Comparison of ENCODE assay signal across 8 cellular contexts in the genomic region with DNA sequence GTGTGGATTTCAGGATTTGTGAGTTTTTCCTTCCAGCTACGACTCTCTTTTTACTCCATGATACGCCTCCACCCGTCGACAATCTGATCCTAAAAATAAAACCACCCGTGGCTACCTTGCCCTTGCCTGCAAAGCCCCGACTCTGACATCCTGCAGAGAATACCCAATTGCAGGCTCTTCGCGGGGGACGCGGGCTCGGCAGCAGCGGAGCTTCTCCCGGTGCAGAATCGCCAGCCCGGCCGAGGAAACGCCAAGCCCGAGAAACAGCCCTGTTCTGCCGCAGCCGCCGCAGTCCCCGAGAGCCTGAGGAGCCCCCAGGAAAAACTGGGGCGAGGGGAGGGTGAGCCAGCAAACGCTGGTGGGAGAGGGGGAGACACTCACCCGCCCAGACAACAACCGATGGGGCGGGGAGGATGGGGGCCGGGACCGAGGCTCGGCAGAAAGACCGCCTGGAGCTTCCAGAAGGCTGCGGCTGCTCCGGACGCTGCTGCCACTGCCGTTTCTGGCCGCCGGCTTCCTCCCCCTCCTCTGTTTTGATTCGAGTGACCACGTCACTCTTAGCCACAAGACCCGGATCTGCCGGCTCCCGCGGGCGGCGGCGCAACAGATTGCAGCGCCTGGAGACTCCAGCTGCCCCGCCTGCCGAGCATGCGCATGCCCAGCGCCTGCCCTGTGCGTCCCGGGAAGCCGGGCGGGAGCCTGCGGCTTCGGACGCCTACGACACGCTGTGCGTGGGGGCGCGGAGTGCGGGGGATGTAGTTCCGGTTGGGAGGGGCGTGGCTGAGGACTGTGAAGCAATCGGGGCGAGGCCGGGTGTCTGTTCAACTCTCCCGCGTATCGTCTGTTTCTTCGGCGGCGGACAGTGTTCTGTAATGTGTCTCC. TPM values are rescaled to one million over a fixed set of nuclear protein-coding genes. Genes with fewer than 3 reads are reported as not detected.
DNase-seq lines count a peak whose midpoint lies in the region; ATAC-seq and TF ChIP-seq lines count a peak whose summit lies in the region.

A gene (minus strand): TSS at position 508 of the 882 bp plus-strand sequence. CDS start 33,720 bp downstream, outside the sequence.

- peak; percentile 99 for TF ChIP-seq EP300 in tibial nerve (IDR thresholded peaks at IDR 0.05)

- peak within 1 kb of the TSS; percentile 49 for H4K12ac ChIP-seq in trophoblast cell (ENCODE audit: low read depth, low read length)

- peak within 1 kb of the TSS; percentile 68 for H3K14ac ChIP-seq in trophoblast cell (ENCODE audit: low read length)

- peak within 1 kb of the TSS; percentile 98 for H3K4me2 ChIP-seq in trophoblast cell (ENCODE audit: low read length)

- peak within 1 kb of the TSS; percentile 72 for H2BK12ac ChIP-seq in trophoblast cell (ENCODE audit: low read length)

- H3K36me3 ChIP-seq in cardiac muscle cell (no peaks in the 10 kb centered on the region), trophoblast cell (ENCODE audit: control insufficient read depth in 1 of 2, insufficient read depth in 2 of 2, low read length in 2 of 2) (no peaks in the 10 kb centered on the region), tibial nerve (no peaks in the 10 kb centered on the region)

- H3K27me3 ChIP-seq in cardiac muscle cell (no peaks in the 10 kb centered on the region), trophoblast cell (ENCODE audit: insufficient read depth, low read length) (no peaks in the 10 kb centered on the region), tibial nerve (no peaks in the 10 kb centered on the region)

- TF ChIP-seq CTCF in GM12865 (IDR thresholded peaks at IDR 0.05; ENCODE audit: insufficient read depth, low read depth, low read length, missing control alignments) (no peak), cardiac muscle cell (IDR thresholded peaks at IDR 0.05; ENCODE audit: low read depth, low read length) (no peak), tibial nerve (IDR thresholded peaks at IDR 0.05) (peak in 3 of 5 experiments; percentile 24 to 77 (median 69))

- H3K18ac ChIP-seq in trophoblast cell (ENCODE audit: low read length), result peak within 1 kb of the TSS; percentile 68

- peak within 1 kb of the TSS; percentile 66 for H3K4ac ChIP-seq in trophoblast cell (ENCODE audit: low read depth, low read length)

- peaks cover 8% of the 10 kb centered on the region for H3K79me2 ChIP-seq in trophoblast cell (ENCODE audit: control insufficient read depth, insufficient read depth, low read length, poor library complexity)

- H3K4me3 ChIP-seq in GM12865 (ENCODE audit: low read depth, low read length), result peak within 1 kb of the TSS; percentile 93
- peak within 1 kb of the TSS; percentile 75 for H3K4me3 ChIP-seq in cardiac muscle cell
- peak within 1 kb of the TSS; percentile 88 for H3K4me3 ChIP-seq in trophoblast cell (ENCODE audit: low read depth, low read length)
- peak within 1 kb of the TSS; percentile 74 to 97 (median 88) for H3K4me3 ChIP-seq in tibial nerve

- peak; percentile 95 to 97 for TF ChIP-seq POLR2A in tibial nerve (IDR thresholded peaks at IDR 0.05)

- peak within 1 kb of the TSS; percentile 76 for H3K27ac ChIP-seq in adipose tissue (ENCODE audit: low read depth, low read length)
- peak within 1 kb of the TSS; percentile 96 for H3K27ac ChIP-seq in cardiac muscle cell
- H3K27ac ChIP-seq in trophoblast cell (ENCODE audit: low read depth, low read length), result peak within 1 kb of the TSS; percentile 88
- H3K27ac ChIP-seq in tibial nerve, result peak within 1 kb of the TSS; percentile 84 to 99 (median 98)

- H3K79me1 ChIP-seq in trophoblast cell (ENCODE audit: low read length), result peaks cover 15% of the 10 kb centered on the region

- no peak within 1 kb of the TSS for H3K23ac ChIP-seq in trophoblast cell (ENCODE audit: low read length)

- H2AFZ ChIP-seq in trophoblast cell (ENCODE audit: insufficient read depth, low read length, poor library complexity), result peak within 1 kb of the TSS; percentile 88

- 0 to 1% (median 0%) methylated on average over 71 to 75 of the region's 75 CpGs for WGBS in adipose tissue, 3 donors
- WGBS in trophoblast cell (ENCODE audit: extremely low coverage, insufficient coverage, insufficient read length), result no CpG with 5 or more reads among the region's 75 CpGs
- WGBS in tibial nerve, 2 donors, result 0 to 1% methylated on average over 41 to 44 of the region's 75 CpGs

- H2BK5ac ChIP-seq in trophoblast cell (ENCODE audit: low read depth, low read length, poor library complexity), result peak within 1 kb of the TSS; percentile 69

- peak within 1 kb of the TSS; percentile 75 for H4K91ac ChIP-seq in trophoblast cell (ENCODE audit: low read depth, low read length)

- H4K8ac ChIP-seq in trophoblast cell (ENCODE audit: low read depth, low read length), result peak within 1 kb of the TSS; percentile 85

- peak; percentile 82 for ATAC-seq in HG02678 (IDR thresholded peaks at IDR 0.05; ENCODE audit: unreplicated experiment)

- H3K9me3 ChIP-seq in cardiac muscle cell (ENCODE audit: low read depth) (no peaks in the 10 kb centered on the region), trophoblast cell (ENCODE audit: insufficient read depth, low read depth, low read length) (no peaks in the 10 kb centered on the region), tibial nerve (no peaks in the 10 kb centered on the region)

- DNase-seq in GM12865 (ENCODE audit: low read depth) (peak; percentile 95), NCI-H1417 (lab: John Stamatoyannopoulos, UW) (peak; percentile 97 to 99 (median 98)), SW480 (ENCODE audit: low spot score) (peak; percentile 93), cardiac muscle cell (ENCODE audit: low read depth in 1 of 2, low spot score in 1 of 2) (peak; percentile 99 to 100), trophoblast cell (peak; percentile 99), tibial nerve (ENCODE audit: low spot score in 2 of 2) (peak; percentile 97)

- peak within 1 kb of the TSS; percentile 77 for H2AK5ac ChIP-seq in trophoblast cell (ENCODE audit: low read length)

- H2BK120ac ChIP-seq in trophoblast cell (ENCODE audit: insufficient read depth, low read length, poor library complexity), result peak within 1 kb of the TSS; percentile 74

- peaks cover 10% of the 10 kb centered on the region for H3K4me1 ChIP-seq in cardiac muscle cell (ENCODE audit: low read depth)
- H3K4me1 ChIP-seq in trophoblast cell (ENCODE audit: control insufficient read depth in 1 of 2, insufficient read depth in 2 of 2, low read length in 2 of 2), result peaks cover 2% of the 10 kb centered on the region in 2 experiments
- H3K4me1 ChIP-seq in tibial nerve, result peaks cover 0 to 31% (median 16%) of the 10 kb centered on the region in 4 donors

- H3K9ac ChIP-seq in trophoblast cell (ENCODE audit: low read length), result peak within 1 kb of the TSS; percentile 85

RNA-seq across cellular contexts. Expression of the gene that starts here (rescaled TPM):
- 10 to 100 TPM; 15.7 to 47.2 (median 25.3) TPM for polyA plus RNA-seq in adipose tissue
- 4.5 and 5.2 TPM in 2 replicates for total RNA-seq in cardiac muscle cell
- 35.9 and 48.8 TPM in 2 replicates for polyA plus RNA-seq in cardiac muscle cell
- 16.4 and 16.6 TPM in 2 replicates for polyA plus RNA-seq in trophoblast cell (2013)
- 10 to 100 TPM; 26.7 to 42.6 (median 36.2) TPM for total RNA-seq in tibial nerve

Comparison
In these comparisons a context has a peak if more than half of its experiments do, and no peak if none do; other contexts are left out.
1. Peak in every context shown above with its lines: DNase-seq, ATAC-seq, H3K4me3 ChIP-seq and H3K27ac ChIP-seq.
2. CTCF ChIP-seq: peak in tibial nerve (3 of 5); none in GM12865 (single experiment) and cardiac muscle cell (single experiment).